Comparison of ENCODE assay signal across 10 cellular contexts in genomic region chr9:87684627-87685204, GRCh38. TPM values are rescaled to one million over a fixed set of nuclear protein-coding genes. Genes with fewer than 3 reads are reported as not detected.
A peak's percentile ranks its signal among the peaks of the same experiment; 100 is the strongest.
DNase-seq lines count a peak whose midpoint lies in the region; ATAC-seq and TF ChIP-seq lines count a peak whose summit lies in the region.
"Had no signal": no experiment of that assay in that cellular context is flagged by ENCODE, and none has a peak within 500 bp of the region (broad histone marks: within the 10 kb centered on the region; RNA-seq: fewer than 3 reads in every experiment).

No MANE protein-coding gene starts in this region.

- no peaks in the 10 kb centered on the region for H3K9me2 ChIP-seq in PC-9 (ENCODE audit: insufficient read depth)

- no TSS peak for BruUV-seq in PC-9 (replicated peaks; lab: Mats Ljungman, UMichigan)

- POLR2A ChIA-PET in PC-9 (lab: Charles Lee; ENCODE audit: unreplicated experiment) = interaction anchor here (0.6 kb wide), 1 partner anchor 290 kb away, joined by 5 read pairs; the partner anchor contains the start of gene CDK20

- 0 out of 2 replicates have a peak, but pooled peaks cover 5% of the 10 kb centered on the region for H3K4me1 ChIP-seq in PC-9 (replicated peaks; ENCODE audit: insufficient read depth)
- H3K4me1 ChIP-seq in parathyroid adenoma = no peaks in the 10 kb centered on the region

- no peaks in the 10 kb centered on the region for H3K27me3 ChIP-seq in PC-9 (ENCODE audit: insufficient read depth, low read depth)
- no peaks in the 10 kb centered on the region for H3K27me3 ChIP-seq in parathyroid adenoma (ENCODE audit: control insufficient read depth, insufficient read depth, low read length)
- H3K27me3 ChIP-seq: neutrophil had no signal

- CTCF ChIA-PET in PC-9 (lab: Charles Lee) = interaction anchor here (1.0 kb wide), 1 partner anchor 128 kb away, joined by 5 read pairs; no protein-coding TSS in a partner anchor

- H3K79me2 ChIP-seq in PC-9 (ENCODE audit: low read depth) (no peaks in the 10 kb centered on the region), parathyroid adenoma (no peaks in the 10 kb centered on the region)

- H3F3A ChIP-seq in PC-9 (ENCODE audit: insufficient read depth, low read depth) = peaks cover 3% of the 10 kb centered on the region; the same call in 1 of the 2 replicates

- no peak for ATAC-seq in GM21528 (IDR thresholded peaks at IDR 0.05; ENCODE audit: low FRiP score, unreplicated experiment)

- no peak overlapping the region for H3K9ac ChIP-seq in parathyroid adenoma

- H4K20me1 ChIP-seq in PC-9 (ENCODE audit: insufficient read depth) = peaks cover 2% of the 10 kb centered on the region; the same call in 1 of the 2 replicates

- H3K9me3 ChIP-seq in PC-9 (ENCODE audit: insufficient read depth, low read depth) = no peaks in the 10 kb centered on the region
- H3K9me3 ChIP-seq in parathyroid adenoma (ENCODE audit: control insufficient read depth, low read length) = no peaks in the 10 kb centered on the region
- H3K9me3 ChIP-seq: neutrophil had no signal

- H3K27ac ChIP-seq in PC-9 = peak overlapping the region; percentile 36; the same call in 1 of the 2 replicates
- H3K27ac ChIP-seq in parathyroid adenoma = no peak overlapping the region
- H3K27ac ChIP-seq: neutrophil had no signal

- TF ChIP-seq CTCF in GM12875 (IDR thresholded peaks at IDR 0.05; ENCODE audit: borderline replicate concordance, insufficient read depth, low read depth, low read length) (peak; percentile 36; the same call in 1 of the 2 replicates), PC-9 (conservative IDR thresholded peaks at IDR 0.05) (peak; percentile 87), fibroblast of villous mesenchyme (IDR thresholded peaks at IDR 0.05; ENCODE audit: insufficient read depth, low read depth, low read length) (peak; percentile 75), parathyroid adenoma (IDR thresholded peaks at IDR 0.05) (peak; percentile 67)

- H3K4me2 ChIP-seq in PC-9 = 0 out of 2 replicates have a peak overlapping the region, but pooled peaks have one; percentile 3
- H3K4me2 ChIP-seq in parathyroid adenoma (ENCODE audit: low read length) = no peak overlapping the region

- no peak overlapping the region for H2AFZ ChIP-seq in PC-9
- H2AFZ ChIP-seq in parathyroid adenoma = no peak overlapping the region

- H3K4me3 ChIP-seq in GM12875 (ENCODE audit: low read depth, low read length) = no peak overlapping the region
- no peak overlapping the region for H3K4me3 ChIP-seq in PC-9
- H3K4me3 ChIP-seq in fibroblast of villous mesenchyme (ENCODE audit: low read depth, low read length) = no peak overlapping the region
- no peak overlapping the region for H3K4me3 ChIP-seq in parathyroid adenoma (ENCODE audit: low read depth, low read length)
- H3K4me3 ChIP-seq: SK-N-MC had no signal

- DNase-seq in PC-9 (peak in 1 of 2 experiments; percentile 64), fibroblast of villous mesenchyme (ENCODE audit: low read depth) (peak; percentile 52), RKO (ENCODE audit: low spot score) (no peak), NCI-H226 (no peak), cerebellar nuclear complex (lab: John Stamatoyannopoulos, UW) (no peak)

- H3K36me3 ChIP-seq in PC-9 (ENCODE audit: low read depth) (0 out of 2 replicates have a peak, but pooled peaks cover 5% of the 10 kb centered on the region), parathyroid adenoma (ENCODE audit: control insufficient read depth, insufficient read depth, low read length) (no peaks in the 10 kb centered on the region)

- intact Hi-C loops in PC-9 (cut with micrococcal nuclease; ENCODE audit: unreplicated experiment) = loop anchor here (1.0 to 10.0 kb wide), 3 partner anchors 129 to 890 kb away; no protein-coding TSS in a partner anchor

RNA-seq across cellular contexts. Expression of gene CTSL, which starts 41.2 kb away (rescaled TPM):
- total RNA-seq in PC-9 (2021) (82.6 and 105 TPM in 2 replicates), fibroblast of villous mesenchyme (156 and 163 TPM in 2 replicates)

Comparison
In these comparisons a context has a peak if more than half of its experiments do, and no peak if none do; other contexts are left out.
1. CTCF ChIP-seq: peak in every context shown above with its lines; median percentile 87 in PC-9; 75 in fibroblast of villous mesenchyme; 67 in parathyroid adenoma; 36 in GM12875.